ENCODE assay signal across 9 cellular contexts in the genomic region with DNA sequence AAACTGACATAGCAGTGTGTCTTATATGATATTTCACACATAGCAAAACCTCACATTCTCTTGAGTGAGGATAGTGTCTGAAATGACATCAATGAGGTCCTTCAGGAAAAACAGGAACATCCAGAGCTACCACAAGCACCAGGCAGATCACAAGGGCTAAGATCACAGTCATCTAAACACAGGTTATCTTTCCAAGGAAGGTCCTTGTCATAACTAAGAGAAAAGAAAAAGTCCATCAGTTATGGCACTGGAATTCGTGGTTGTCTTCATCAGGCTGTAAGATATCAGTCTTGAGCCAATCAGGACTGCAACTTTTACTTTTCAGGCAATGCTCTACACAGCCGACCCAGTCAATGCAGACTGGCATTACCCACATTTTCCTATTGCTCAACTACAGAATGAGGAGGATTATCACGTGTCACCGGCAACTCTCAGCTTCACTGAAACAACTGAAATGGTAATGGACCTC. TPM values are rescaled to one million over a fixed set of nuclear protein-coding genes. Genes with fewer than 3 reads are reported as not detected.
DNase-seq lines count a peak whose midpoint lies in the region; ATAC-seq and TF ChIP-seq lines count a peak whose summit lies in the region.
"Had no signal": no experiment of that assay in that cellular context is flagged by ENCODE, and none has a peak within 500 bp of the region (broad histone marks: within the 10 kb centered on the region; RNA-seq: fewer than 3 reads in every experiment).

No MANE protein-coding gene starts in this region.

- WGBS in mammary epithelial cell (ENCODE audit: low coverage, missing lambda C conversion rate) = 50% methylated on average over 4 of the region's 4 CpGs

- H3K27me3 ChIP-seq in Loucy (ENCODE audit: insufficient read depth, low read length, poor library complexity, severe bottlenecking) = no peaks in the 10 kb centered on the region
- no peaks in the 10 kb centered on the region for H3K27me3 ChIP-seq in mammary epithelial cell (ENCODE audit: insufficient read depth, low read length)

- no peaks in the 10 kb centered on the region for H3K9me2 ChIP-seq in Loucy (replicated peaks; ENCODE audit: low read depth, low read length)

- peaks cover 10% of the 10 kb centered on the region; the same call in 1 of the 2 replicates for H3K36me3 ChIP-seq in Loucy (ENCODE audit: insufficient read depth, low read length)
- no peaks in the 10 kb centered on the region for H3K36me3 ChIP-seq in mammary epithelial cell (ENCODE audit: insufficient read depth, low read length)
- no peaks in the 10 kb centered on the region for H3K36me3 ChIP-seq in mucosa of descending colon (ENCODE audit: low read depth)

- H4K20me1 ChIP-seq in Loucy (ENCODE audit: insufficient read depth, low read length, poor library complexity, severe bottlenecking) (peaks cover 4% of the 10 kb centered on the region), mammary epithelial cell (ENCODE audit: insufficient read depth, low read length) (no peaks in the 10 kb centered on the region)

- intact Hi-C loops in mammary epithelial cell (cut with micrococcal nuclease) (no loop called here), mucosa of descending colon (cut with DNase I, micrococcal nuclease) (no loop called here), Calu3 (cut with micrococcal nuclease; ENCODE audit: unreplicated experiment) (no loop called here)

- dilution Hi-C loops in mammary epithelial cell (cut with HindIII; ENCODE audit: low sequenced_read_pairs) = no loop called here

- H3K4me1 ChIP-seq in Loucy (ENCODE audit: insufficient read depth, low read length, poor library complexity, severe bottlenecking) (peaks cover 22% of the 10 kb centered on the region), mammary epithelial cell (ENCODE audit: insufficient read depth, low read length) (peaks cover 14% of the 10 kb centered on the region), mucosa of descending colon (ENCODE audit: low read depth) (peaks cover 6% of the 10 kb centered on the region)

- TF ChIP-seq CTCF in Loucy (conservative IDR thresholded peaks at IDR 0.05; ENCODE audit: low read length) (no peak), mammary epithelial cell (conservative IDR thresholded peaks at IDR 0.05 in 1 of 2, IDR thresholded peaks at IDR 0.05 in 1 of 2; ENCODE audit: extremely low read depth in 1 of 2, insufficient read depth in 1 of 2, low read depth in 1 of 2, low read length in 2 of 2) (no peak), mucosa of descending colon (IDR thresholded peaks at IDR 0.05) (no peak), Calu3 (IDR thresholded peaks at IDR 0.05; ENCODE audit: unreplicated experiment) (no peak)

- no peaks in the 10 kb centered on the region for H3F3A ChIP-seq in Loucy (ENCODE audit: low read depth)

- H3K4me3 ChIP-seq in Loucy (ENCODE audit: low read length, poor library complexity, severe bottlenecking) (peak overlapping the region; percentile 31), mammary epithelial cell (replicated peaks in 1 of 3; ENCODE audit: insufficient read depth in 1 of 3, low read depth in 2 of 3, low read length in 3 of 3) (no peak overlapping the region), mucosa of descending colon (no peak overlapping the region)

- H3K4me2 ChIP-seq in Loucy (ENCODE audit: low read depth, low read length, poor library complexity, severe bottlenecking) = peak overlapping the region; percentile 57
- H3K4me2 ChIP-seq in mammary epithelial cell (ENCODE audit: insufficient read depth, low read depth, low read length) = peak overlapping the region; percentile 84

- no peaks in the 10 kb centered on the region for H3K27me3 Mint-ChIP-seq in Calu3 (ENCODE audit: unreplicated experiment)

- CTCF ChIA-PET in mammary epithelial cell (lab: Charles Lee; ENCODE audit: low non-redundant PET) (no interaction called here), Calu3 (lab: Charles Lee) (interaction anchor here (0.6 kb wide), 1 partner anchor 26 kb away, joined by 3 read pairs; no protein-coding TSS in a partner anchor)

- DNase-seq in ACHN = peak; percentile 27
- DNase-seq in mammary epithelial cell = peak; percentile 58
- DNase-seq in mucosa of descending colon = no peak
- DNase-seq in Calu3 = no peak
- no peak for DNase-seq in LoVo (ENCODE audit: low spot score)
- DNase-seq: activated B cell treated with CpG ODN at 0.5 μM for 24 hours had no signal

- peak; percentile 16 for ATAC-seq in mucosa of descending colon
- no peak for ATAC-seq in GM21423 (IDR thresholded peaks at IDR 0.05; ENCODE audit: unreplicated experiment)
- no peak for ATAC-seq in HG03025 (IDR thresholded peaks at IDR 0.05; ENCODE audit: low FRiP score, unreplicated experiment)

- no peaks in the 10 kb centered on the region for H3K9me3 ChIP-seq in Loucy (ENCODE audit: insufficient read depth, low read depth, low read length)
- no peaks in the 10 kb centered on the region for H3K9me3 ChIP-seq in mammary epithelial cell (replicated peaks; ENCODE audit: insufficient read depth, low read length)
- H3K9me3 ChIP-seq in mucosa of descending colon = no peaks in the 10 kb centered on the region

- BruUV-seq in mammary epithelial cell (replicated peaks; lab: Mats Ljungman, UMichigan) = no TSS peak
- no TSS peak for BruUV-seq in Calu3 (replicated peaks; lab: Mats Ljungman, UMichigan)

- no peak overlapping the region for H3K27ac ChIP-seq in mammary epithelial cell (ENCODE audit: insufficient read depth, low read depth, low read length)

- H3K4me3 Mint-ChIP-seq in Calu3 (ENCODE audit: low read depth, unreplicated experiment) = no peak overlapping the region
- H3K4me3 Mint-ChIP-seq: activated B cell treated with CpG ODN at 0.5 μM for 24 hours had no signal

- H3K9me3 Mint-ChIP-seq in Calu3 (ENCODE audit: low read depth, unreplicated experiment) = no peaks in the 10 kb centered on the region
- H3K9me3 Mint-ChIP-seq: activated B cell treated with CpG ODN at 0.5 μM for 24 hours had no signal

- H3K79me2 ChIP-seq in Loucy (ENCODE audit: insufficient read depth, low read length) (peaks cover 38% of the 10 kb centered on the region; the same call in 1 of the 2 replicates), mammary epithelial cell (ENCODE audit: insufficient read depth, low read length) (no peaks in the 10 kb centered on the region)

- H3K27ac Mint-ChIP-seq in Calu3 (ENCODE audit: unreplicated experiment) = no peak overlapping the region
- H3K27ac Mint-ChIP-seq: activated B cell treated with CpG ODN at 0.5 μM for 24 hours had no signal

- no peak overlapping the region for H2AFZ ChIP-seq in Loucy (ENCODE audit: low read length)
- peak overlapping the region; percentile 68 for H2AFZ ChIP-seq in mammary epithelial cell (ENCODE audit: low read depth, low read length)

- in situ Hi-C loops in ACHN (cut with HindIII; ENCODE audit: low pct_ligation_motif_present, low pct_unique_long_range_greater_than_20kb, low sequenced_read_pairs) = no loop called here
- in situ Hi-C loops in mammary epithelial cell (cut with MboI; ENCODE audit: low sequenced_read_pairs in 2 of 2) = no loop called here

- H3K36me3 Mint-ChIP-seq in Calu3 (ENCODE audit: insufficient read depth, unreplicated experiment) = no peaks in the 10 kb centered on the region

- H3K4me1 Mint-ChIP-seq in Calu3 (ENCODE audit: low read depth, unreplicated experiment) = peaks cover 9% of the 10 kb centered on the region

- H3K9ac ChIP-seq in Loucy (ENCODE audit: low read depth, low read length, poor library complexity, severe bottlenecking) (no peak overlapping the region), mammary epithelial cell (ENCODE audit: insufficient read depth, low read length) (no peak overlapping the region)

RNA-seq across cellular contexts. Expression of a gene that starts 26.4 kb away (rescaled TPM):
- 10 to 100 TPM; 24.6 to 41.8 TPM for total RNA-seq in mammary epithelial cell
- polyA plus RNA-seq in mammary epithelial cell = 6.9 TPM
- polyA minus RNA-seq in mammary epithelial cell = 53.9 TPM
- 100 to 1,000 TPM in 2 of 3 donors, 10 to 100 TPM in 1; 89.8 to 109 (median 107) TPM for total RNA-seq in mucosa of descending colon
- 46.3 and 68.2 TPM in 2 replicates for total RNA-seq in Calu3 (2022)

RNA-seq across cellular contexts. Expression of a gene that starts 54.9 kb away (rescaled TPM):
- total RNA-seq in mammary epithelial cell = 100 to 1,000 TPM in 1 of 2 donors, 10 to 100 TPM in 1; 46.0 to 110 TPM
- polyA plus RNA-seq in mammary epithelial cell = 118 TPM
- 65.3 TPM for polyA minus RNA-seq in mammary epithelial cell
- 100 to 1,000 TPM in 1 of 3 donors, 10 to 100 TPM in 2; 67.9 to 103 (median 71.0) TPM for total RNA-seq in mucosa of descending colon
- total RNA-seq in Calu3 (2022) = 108 and 121 TPM in 2 replicates

Comparison
In these comparisons a context has a peak if more than half of its experiments do, and no peak if none do; other contexts are left out.
1. DNase-seq: peak in ACHN (single experiment) and mammary epithelial cell (single experiment); none in mucosa of descending colon (0 of 3), Calu3 (single experiment) and LoVo (single experiment).